8 cellular contexts compared by ENCODE assay signal in the genomic region with DNA sequence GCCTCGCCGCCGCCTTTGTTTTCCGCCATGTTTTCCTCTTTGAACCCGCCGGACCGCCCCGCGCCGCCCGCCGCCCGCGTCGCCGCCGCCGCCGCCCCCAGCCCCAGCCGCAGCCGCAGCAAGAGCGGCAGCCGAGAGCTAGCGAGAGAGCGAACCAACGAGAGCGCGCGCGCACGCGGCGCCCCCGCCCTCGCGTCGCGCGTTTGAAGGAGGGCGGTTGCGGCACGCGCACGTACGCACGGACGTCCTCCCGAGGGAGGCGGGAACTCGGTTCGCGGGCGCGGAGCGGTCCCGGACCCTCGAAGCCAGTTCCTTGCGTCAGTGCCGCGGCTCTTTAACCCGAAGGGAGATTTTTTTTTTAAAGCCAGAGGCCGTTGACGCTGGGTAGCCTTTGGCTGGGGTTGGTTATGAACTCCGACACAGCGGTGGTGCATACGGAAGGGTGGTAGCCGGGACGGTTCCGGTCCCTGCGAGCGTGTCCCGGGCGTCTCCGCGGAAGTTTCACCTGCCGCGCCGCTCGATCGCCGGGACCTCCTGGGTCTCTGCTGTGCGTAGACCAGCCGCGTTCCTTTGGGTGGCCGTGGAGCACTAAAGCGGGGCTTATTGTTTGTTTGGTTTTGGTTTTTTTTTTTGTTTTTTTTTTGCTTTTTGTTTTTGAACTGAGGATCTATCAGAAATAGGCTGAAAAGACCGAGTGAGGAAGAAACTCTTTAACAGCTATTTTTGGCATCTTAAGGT. TPM values are rescaled to one million over a fixed set of nuclear protein-coding genes. Genes with fewer than 3 reads are reported as not detected.
DNase-seq lines count a peak whose midpoint lies in the region; ATAC-seq and TF ChIP-seq lines count a peak whose summit lies in the region.

A gene (minus strand): TSS at position 156 of the 738 bp plus-strand sequence. CDS start 127 bp downstream, at position 29.

- CTCF ChIA-PET in GM10248 (lab: Yijun Ruan, JAX), result interaction anchor here (0.8 to 1.5 kb wide), 7 partner anchors 10 to 63 kb away, joined by 3 to 5 read pairs (median 3); no protein-coding TSS in a partner anchor

- H3K36me3 Mint-ChIP-seq in activated naive CD4-positive, alpha-beta T cell treated with anti-CD3 and anti-CD28 coated beads, Interleukin-2, amount 50 U/mL, for 72 hours, result peaks cover 20 to 22% of the 10 kb centered on the region in 2 donors

- ATAC-seq in HG02588 (IDR thresholded peaks at IDR 0.05; ENCODE audit: unreplicated experiment), result peak; percentile 75
- ATAC-seq in activated naive CD4-positive, alpha-beta T cell treated with anti-CD3 and anti-CD28 coated beads, Interleukin-2, amount 50 U/mL, for 72 hours, result peak; percentile 77 to 90
- ATAC-seq in omental fat pad (ENCODE audit: low FRiP score), result peak; percentile 93

- DNase-seq in GM10248 (ENCODE audit: extremely low spot score) (peak; percentile 93), NCI-H1048 (lab: John Stamatoyannopoulos, UW) (peak; percentile 87), SKM-1 (lab: John Stamatoyannopoulos, UW; ENCODE audit: unreplicated experiment) (peak; percentile 73), glomerular visceral epithelial cell (ENCODE audit: extremely low spot score) (peak; percentile 94), omental fat pad (ENCODE audit: low spot score) (peak; percentile 32)
- peak; percentile 87 to 92 for DNase-seq in activated naive CD4-positive, alpha-beta T cell treated with anti-CD3 and anti-CD28 coated beads, Interleukin-2, amount 50 U/mL, for 72 hours (ENCODE audit: low spot score in 2 of 2)

- TF ChIP-seq CTCF in GM10248 (IDR thresholded peaks at IDR 0.05; ENCODE audit: control extremely low read depth, extremely low read depth, low read depth, missing control alignments), result no peak
- TF ChIP-seq CTCF in omental fat pad (IDR thresholded peaks at IDR 0.05), result no peak

- H3K27ac ChIP-seq in temporal lobe (ENCODE audit: low read depth, low read length), result peak within 1 kb of the TSS; percentile 47

- POLR2A ChIA-PET in GM10248 (lab: Yijun Ruan, JAX), result interaction anchor here (0.6 kb wide), 1 partner anchor 1237 kb away, joined by 4 read pairs; no protein-coding TSS in a partner anchor

- H3K9me3 Mint-ChIP-seq in activated naive CD4-positive, alpha-beta T cell treated with anti-CD3 and anti-CD28 coated beads, Interleukin-2, amount 50 U/mL, for 72 hours, result no peaks in the 10 kb centered on the region

- H3K27ac Mint-ChIP-seq in activated naive CD4-positive, alpha-beta T cell treated with anti-CD3 and anti-CD28 coated beads, Interleukin-2, amount 50 U/mL, for 72 hours, result peak within 1 kb of the TSS; percentile 100

RNA-seq across cellular contexts. Expression of the gene that starts here (rescaled TPM):
- total RNA-seq in activated naive CD4-positive, alpha-beta T cell treated with anti-CD3 and anti-CD28 coated beads, Interleukin-2, amount 50 U/mL, for 72 hours, result 10 to 100 TPM; 36.7 to 45.5 TPM
- total RNA-seq in omental fat pad (10 to 100 TPM; 29.2 to 40.7 (median 33.7) TPM), temporal lobe (76.0 TPM)

Comparison
In these comparisons a context has a peak if more than half of its experiments do, and no peak if none do; other contexts are left out.
1. Peak in every context shown above with its lines: DNase-seq, ATAC-seq and H3K27ac ChIP-seq.
2. DNase-seq: peak in every context shown above with its lines; median percentile 94 in glomerular visceral epithelial cell; 93 in GM10248; 90 in activated naive CD4-positive, alpha-beta T cell treated with anti-CD3 and anti-CD28 coated beads, Interleukin-2, amount 50 U/mL, for 72 hours; 87 in NCI-H1048; 73 in SKM-1; 32 in omental fat pad.